In the genomic region with DNA sequence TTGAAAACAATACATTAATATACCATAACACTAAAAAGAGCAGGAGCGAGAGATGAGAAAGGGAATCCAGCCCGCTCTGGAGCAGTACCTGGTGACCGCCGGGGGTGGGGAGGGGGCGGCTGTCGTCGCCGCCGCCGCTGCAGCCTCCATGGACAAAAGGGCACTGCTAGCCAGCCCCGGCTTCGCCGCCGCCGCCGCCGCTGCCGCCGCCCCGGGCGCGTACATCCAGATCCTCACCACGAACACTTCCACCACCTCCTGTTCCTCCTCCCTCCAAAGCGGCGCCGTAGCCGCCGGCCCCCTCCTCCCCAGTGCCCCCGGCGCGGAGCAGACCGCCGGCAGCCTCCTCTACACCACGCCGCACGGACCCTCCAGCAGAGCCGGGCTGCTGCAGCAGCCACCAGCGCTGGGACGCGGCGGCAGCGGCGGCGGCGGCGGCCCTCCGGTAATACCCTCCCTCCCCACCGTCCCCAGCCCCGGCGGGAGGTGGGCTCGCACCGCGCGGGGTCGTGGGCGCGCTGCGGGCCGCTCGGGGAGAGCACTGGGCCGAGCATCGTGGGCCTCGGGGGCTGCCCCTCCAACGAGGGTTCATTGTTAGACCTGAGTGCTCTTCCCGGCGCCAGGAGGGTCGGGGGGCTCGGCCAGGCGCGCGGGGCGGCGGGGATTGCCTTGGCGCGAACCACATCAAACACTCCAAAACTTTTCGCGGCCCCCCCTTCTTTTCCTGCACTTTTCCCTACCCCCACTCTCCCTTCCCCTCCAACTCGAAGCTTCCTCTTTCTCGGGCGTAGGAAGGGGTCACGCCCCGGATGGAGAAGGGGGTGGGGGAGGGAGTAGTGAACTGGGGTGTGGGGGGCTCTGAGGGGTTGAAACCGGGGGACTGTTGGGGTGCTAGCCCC, we compare ENCODE assay signal across 8 cellular contexts. TPM values are rescaled to one million over a fixed set of nuclear protein-coding genes. Genes with fewer than 3 reads are reported as not detected.
DNase-seq lines count a peak whose midpoint lies in the region; ATAC-seq, FAIRE-seq and TF ChIP-seq lines count a peak whose summit lies in the region.

No MANE protein-coding gene starts in this region.

- H3K27ac ChIP-seq in K562 (ENCODE audit: extremely low read depth, low read depth, low read length) (peak overlapping the region; percentile 95), smooth muscle cell (ENCODE audit: low read depth) (peak overlapping the region; percentile 95)

- 0 out of 2 replicates have a peak overlapping the region, but pooled peaks have one; percentile 2 for H2AFZ ChIP-seq in K562 (ENCODE audit: low read depth, low read length)
- peak overlapping the region; percentile 62 for H2AFZ ChIP-seq in smooth muscle cell (ENCODE audit: low read depth)

- peaks cover 17% of the 10 kb centered on the region for H3K36me3 Mint-ChIP-seq in T-helper 2 cell treated with Interferon-gamma antibody and Interleukin-4, amounts not matched to agents 5 μg/mL and 100 μg/mL, for 36 hours (ENCODE audit: low read depth)

- DNase-seq in GDM1 (lab: John Stamatoyannopoulos, UW) (peak; percentile 80), M059J (ENCODE audit: low read depth) (peak; percentile 73), K562 (ENCODE audit: extremely low read depth in 1 of 4, low spot score in 3 of 4) (peak; percentile 69 to 88 (median 72)), iPS-NIHi11 (ENCODE audit: low spot score) (peak; percentile 39), smooth muscle cell (lab: John Stamatoyannopoulos, UW; ENCODE audit: unreplicated experiment) (peak; percentile 38)
- DNase-seq in T-helper 2 cell treated with Interferon-gamma antibody and Interleukin-4, amounts not matched to agents 5 μg/mL and 100 μg/mL, for 36 hours (ENCODE audit: low spot score), result peak; percentile 31

- no peak for TF ChIP-seq CTCF in K562 (IDR thresholded peaks at IDR 0.05 in 2 of 3, conservative IDR thresholded peaks at IDR 0.05 in 1 of 3; ENCODE audit: insufficient read depth in 2 of 3, low read depth in 1 of 3, low read length in 3 of 3)
- TF ChIP-seq CTCF in smooth muscle cell (IDR thresholded peaks at IDR 0.05; ENCODE audit: borderline replicate concordance, insufficient read depth, poor library complexity, severe bottlenecking), result no peak

- H3K36me3 ChIP-seq in K562 (ENCODE audit: control insufficient read depth, insufficient read depth, low read length) (peaks cover 20% of the 10 kb centered on the region), smooth muscle cell (ENCODE audit: low read depth) (no peaks in the 10 kb centered on the region)

- CTCF ChIA-PET in K562 (lab: Yijun Ruan, JAX; ENCODE audit: low intra/inter-chr PET ratio), result interaction anchor here (3.0 kb wide), 1 partner anchor 126 kb away, joined by 14 read pairs; no protein-coding TSS in a partner anchor

- peaks cover 5% of the 10 kb centered on the region for H3F3A ChIP-seq in smooth muscle cell (ENCODE audit: low read depth)

- peak; percentile 59; the same call in 1 of the 2 replicates for TF ChIP-seq EP300 in K562 (IDR thresholded peaks at IDR 0.05; ENCODE audit: low read length)

- H3K27ac Mint-ChIP-seq in T-helper 2 cell treated with Interferon-gamma antibody and Interleukin-4, amounts not matched to agents 5 μg/mL and 100 μg/mL, for 36 hours, result peak overlapping the region; percentile 95

- ATAC-seq in K562 (peak; percentile 34), HG03196 (IDR thresholded peaks at IDR 0.05; ENCODE audit: unreplicated experiment) (no peak), GM19397 (IDR thresholded peaks at IDR 0.05; ENCODE audit: unreplicated experiment) (no peak)

- BruUV-seq in K562 (replicated peaks; lab: Mats Ljungman, UMichigan), result TSS peak; percentile 59

- H3K27me3 ChIP-seq in K562 (ENCODE audit: control insufficient read depth in 2 of 2, insufficient read depth in 2 of 2, low read length in 2 of 2) (no peaks in the 10 kb centered on the region), smooth muscle cell (ENCODE audit: low read depth) (no peaks in the 10 kb centered on the region)

- POLR2A ChIA-PET in K562 (lab: Yijun Ruan, JAX), result interaction anchor here (0.5 to 1.9 kb wide), 16 partner anchors 9 to 281 kb away, joined by 3 to 7 read pairs (median 4); a partner anchor contains a TSS

- TF ChIP-seq RAD21 in K562 (CRISPR knock-in tag; conservative IDR thresholded peaks at IDR 0.05 in 1 of 2, IDR thresholded peaks at IDR 0.05 in 1 of 2), result no peak; a peak in 1 of 4 replicates

- no peaks in the 10 kb centered on the region for H3K9me1 ChIP-seq in K562 (ENCODE audit: control insufficient read depth, insufficient read depth, low read length)

- TF ChIP-seq POLR2A in K562 (conservative IDR thresholded peaks at IDR 0.05), result peak; percentile 73

- H3K9me3 Mint-ChIP-seq in T-helper 2 cell treated with Interferon-gamma antibody and Interleukin-4, amounts not matched to agents 5 μg/mL and 100 μg/mL, for 36 hours, result no peaks in the 10 kb centered on the region

- H3K27me3 Mint-ChIP-seq in T-helper 2 cell treated with Interferon-gamma antibody and Interleukin-4, amounts not matched to agents 5 μg/mL and 100 μg/mL, for 36 hours (ENCODE audit: low read depth), result no peaks in the 10 kb centered on the region

- H3K4me3 ChIP-seq in K562 (peak overlapping the region; percentile 60), smooth muscle cell (peak overlapping the region; percentile 98)

- H3K4me1 Mint-ChIP-seq in T-helper 2 cell treated with Interferon-gamma antibody and Interleukin-4, amounts not matched to agents 5 μg/mL and 100 μg/mL, for 36 hours (ENCODE audit: low read depth), result peaks cover 45% of the 10 kb centered on the region

- peak overlapping the region; percentile 97 for H3K4me3 Mint-ChIP-seq in T-helper 2 cell treated with Interferon-gamma antibody and Interleukin-4, amounts not matched to agents 5 μg/mL and 100 μg/mL, for 36 hours

- H3K4me2 ChIP-seq in K562 (ENCODE audit: insufficient read depth, low read length), result peak overlapping the region; percentile 71; the same call in 1 of the 2 replicates
- peak overlapping the region; percentile 95 for H3K4me2 ChIP-seq in smooth muscle cell

- H4K20me1 ChIP-seq in K562 (replicated peaks; ENCODE audit: control insufficient read depth, insufficient read depth, low read length) (no peaks in the 10 kb centered on the region), smooth muscle cell (ENCODE audit: low read depth) (peaks cover 28% of the 10 kb centered on the region)

- H3K79me2 ChIP-seq in K562 (ENCODE audit: control insufficient read depth, insufficient read depth, low read length) (peaks cover 60% of the 10 kb centered on the region), smooth muscle cell (ENCODE audit: low read depth) (peaks cover 41% of the 10 kb centered on the region)

- peaks cover 18 to 22% of the 10 kb centered on the region in 2 experiments for H3K4me1 ChIP-seq in K562 (replicated peaks in 1 of 2; ENCODE audit: control insufficient read depth in 2 of 2, insufficient read depth in 2 of 2, low read length in 2 of 2)
- peaks cover 9% of the 10 kb centered on the region for H3K4me1 ChIP-seq in smooth muscle cell (ENCODE audit: low read depth)

- 1% methylated on average over 60 of the region's 83 CpGs for WGBS in K562 (ENCODE audit: insufficient coverage, low coverage, missing lambda C conversion rate)
- 2% methylated on average over 61 of the region's 83 CpGs for WGBS in smooth muscle cell (ENCODE audit: low lambda C conversion rate)

- in situ Hi-C loops in K562 (cut with MboI), result no loop called here

- H3K9me3 ChIP-seq in K562 (replicated peaks; ENCODE audit: control insufficient read depth, insufficient read depth, low read depth, low read length), result no peaks in the 10 kb centered on the region
- no peaks in the 10 kb centered on the region for H3K9me3 ChIP-seq in smooth muscle cell (replicated peaks; ENCODE audit: low read depth)

- intact Hi-C loops in K562 (cut with micrococcal nuclease), result no loop called here

- FAIRE-seq in K562 (lab: Jason Lieb, UNC), result peak; percentile 29

- H3K9ac ChIP-seq in K562 (ENCODE audit: insufficient read depth in 1 of 2, low read depth in 2 of 2, low read length in 2 of 2), result peak overlapping the region; percentile 89 to 99
- H3K9ac ChIP-seq in smooth muscle cell (ENCODE audit: low read depth), result peak overlapping the region; percentile 97

TF ChIP-seq in K562, 482 proteins besides CTCF, POLR2A, EP300 and RAD21 (continues in another document):
- TF ChIP-seq ZNF79 (CRISPR knock-in tag; IDR thresholded peaks at IDR 0.05; ENCODE audit: low read depth), result no peak
- TF ChIP-seq, protein P1, sequence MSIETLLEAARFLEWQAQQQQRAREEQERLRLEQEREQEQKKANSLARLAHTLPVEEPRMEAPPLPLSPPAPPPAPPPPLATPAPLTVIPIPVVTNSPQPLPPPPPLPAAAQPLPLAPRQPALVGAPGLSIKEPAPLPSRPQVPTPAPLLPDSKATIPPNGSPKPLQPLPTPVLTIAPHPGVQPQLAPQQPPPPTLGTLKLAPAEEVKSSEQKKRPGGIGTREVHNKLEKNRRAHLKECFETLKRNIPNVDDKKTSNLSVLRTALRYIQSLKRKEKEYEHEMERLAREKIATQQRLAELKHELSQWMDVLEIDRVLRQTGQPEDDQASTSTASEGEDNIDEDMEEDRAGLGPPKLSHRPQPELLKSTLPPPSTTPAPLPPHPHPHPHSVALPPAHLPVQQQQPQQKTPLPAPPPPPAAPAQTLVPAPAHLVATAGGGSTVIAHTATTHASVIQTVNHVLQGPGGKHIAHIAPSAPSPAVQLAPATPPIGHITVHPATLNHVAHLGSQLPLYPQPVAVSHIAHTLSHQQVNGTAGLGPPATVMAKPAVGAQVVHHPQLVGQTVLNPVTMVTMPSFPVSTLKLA (conservative IDR thresholded peaks at IDR 0.05), result no peak

RNA-seq across cellular contexts. Expression of a gene that starts 0.8 kb away (rescaled TPM):
- total RNA-seq in M059J (2014; rRNA removed; shearing (Covaris generic)), result 13.0 and 15.8 TPM in 2 replicates
- total RNA-seq in K562 (2011; cell fraction: chromatin; rRNA removed; ENCODE audit: low replicate concordance), result 24.9 and 55.4 TPM in 2 replicates
- total RNA-seq in K562 (2011; cell fraction: nucleolus; rRNA removed), result 17.5 and 22.4 TPM in 2 replicates
- 30.3 and 42.3 TPM in 2 replicates for total RNA-seq in K562 (2011; cell fraction: nucleoplasm; rRNA removed)
- total RNA-seq in K562 (2014; rRNA removed), result 11.1 and 13.2 TPM in 2 replicates
- total RNA-seq in K562 (2014; rRNA removed; fragmentation: Illumina TruSeq; extraction: Trizol), result 29.6 and 33.6 TPM in 2 replicates
- total RNA-seq in K562 (2015; rRNA removed; fragmentation: Illumina TruSeq; extraction: Trizol), result 25.9 and 26.5 TPM in 2 replicates
- total RNA-seq in K562 (2021), result 41.3 and 44.7 TPM in 2 replicates
- polyA plus RNA-seq in K562 (2011; rRNA removed), result 26.3 and 31.6 TPM in 2 replicates
- 8.7 and 15.4 TPM in 2 replicates for polyA plus RNA-seq in K562 (2011; cell fraction: cytosol; rRNA removed)
- polyA plus RNA-seq in K562 (2011; cell fraction: nucleus; rRNA removed), result 40.0 and 46.3 TPM in 2 replicates
- 24.2 and 27.2 TPM in 2 replicates for polyA plus RNA-seq in K562 (2012)
- polyA plus RNA-seq in K562 (2014; fragmentation: Illumina TruSeq; extraction: Trizol), result 41.2 and 41.6 TPM in 2 replicates
- polyA plus RNA-seq in K562 (2014; fragmentation: Nextera tagmentation; extraction: Ambion mirVana), result 10 to 100 TPM; 11.8 to 14.8 TPM
- polyA plus RNA-seq in K562 (2014; rRNA removed), result 23.8 and 27.2 TPM in 2 replicates
- 26.4 and 27.4 TPM in 2 replicates for polyA minus RNA-seq in K562 (2011; rRNA and poly(A)+ RNA removed)
- 15.8 and 21.2 TPM in 2 replicates for polyA minus RNA-seq in K562 (2011; cell fraction: cytosol; rRNA and poly(A)+ RNA removed)
- 12.7 and 14.9 TPM in 2 replicates for polyA minus RNA-seq in K562 (2011; cell fraction: nucleus; rRNA and poly(A)+ RNA removed)
- total RNA-seq in smooth muscle cell, result 12.6 and 16.3 TPM in 2 replicates
- polyA plus RNA-seq in smooth muscle cell, result 7.9 and 9.6 TPM in 2 replicates
